Comparison of ENCODE assay signal across 3 cellular contexts in the genomic region with DNA sequence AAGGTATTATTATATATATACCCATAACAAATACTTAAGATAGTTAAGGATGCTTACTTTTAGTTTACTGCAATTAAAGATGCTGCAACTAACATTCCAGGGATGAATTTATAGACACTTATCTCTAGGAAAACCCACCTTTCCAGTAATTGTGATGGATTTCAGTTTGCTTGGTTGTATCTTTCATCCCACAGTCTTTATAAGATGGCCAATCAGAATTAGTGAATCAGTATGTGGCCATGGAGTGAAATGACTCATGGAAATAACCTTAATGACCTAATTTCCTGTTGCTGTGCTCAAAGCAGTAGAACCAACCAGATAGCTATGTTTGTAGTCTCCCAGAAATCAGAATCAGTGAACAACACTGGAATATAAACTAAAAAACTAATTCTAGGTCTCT.
TF ChIP-seq lines count a peak whose summit lies in the region.

No MANE protein-coding gene starts in this region.

TF ChIP-seq in liver, 16 proteins besides CTCF, POLR2A, EP300 and RAD21:
- TF ChIP-seq HNF4A (conservative IDR thresholded peaks at IDR 0.05) (no peak), JUND (IDR thresholded peaks at IDR 0.05) (peak in 1 of 2 donors; percentile 50), NR2F2 (IDR thresholded peaks at IDR 0.05) (peak; percentile 39)

TF ChIP-seq in HepG2, 621 proteins besides CTCF, POLR2A, EP300 and RAD21:
- TF ChIP-seq XRCC5 (optimal IDR thresholded peaks at IDR 0.05; ENCODE audit: low read length) (no peak), HNRNPUL1 (IDR thresholded peaks at IDR 0.05; ENCODE audit: low read depth, low read length) (no peak), ZNF468 (CRISPR knock-in tag; IDR thresholded peaks at IDR 0.05) (no peak), CBX5 (CRISPR knock-in tag; IDR thresholded peaks at IDR 0.05; ENCODE audit: borderline replicate concordance) (no peak), SETDB1 (CRISPR knock-in tag; IDR thresholded peaks at IDR 0.05; ENCODE audit: borderline replicate concordance) (no peak), FOXA3 (CRISPR knock-in tag; IDR thresholded peaks at IDR 0.05) (no peak), HES4 (CRISPR knock-in tag; IDR thresholded peaks at IDR 0.05; ENCODE audit: borderline replicate concordance) (no peak), ZNF234 (CRISPR knock-in tag; conservative IDR thresholded peaks at IDR 0.05) (no peak)
- TF ChIP-seq, protein P1, sequence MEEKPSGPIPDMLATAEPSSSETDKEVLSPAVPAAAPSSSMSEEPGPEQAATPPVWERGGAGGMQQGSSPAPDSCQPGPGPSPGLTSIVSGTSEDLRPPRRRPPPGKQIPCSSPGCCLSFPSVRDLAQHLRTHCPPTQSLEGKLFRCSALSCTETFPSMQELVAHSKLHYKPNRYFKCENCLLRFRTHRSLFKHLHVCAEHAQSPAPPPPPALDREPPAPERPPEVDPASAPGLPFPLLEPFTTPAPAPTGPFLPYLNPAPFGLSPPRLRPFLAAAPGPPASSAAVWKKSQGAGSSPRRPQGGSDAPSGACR (CRISPR knock-in tag; IDR thresholded peaks at IDR 0.05), result no peak
TF ChIP-seq in HepG2: peak in this region for 0.

TF ChIP-seq in H1, 55 proteins besides CTCF, POLR2A, EP300 and RAD21:
- peak; percentile 12; the same call in 1 of the 2 replicates for TF ChIP-seq JUND (IDR thresholded peaks at IDR 0.05; ENCODE audit: low read length)
- no peak for TF ChIP-seq NRF1 (IDR thresholded peaks at IDR 0.05; ENCODE audit: low read depth, low read length)
